ENCODE assay signal across 8 cellular contexts in the genomic region with DNA sequence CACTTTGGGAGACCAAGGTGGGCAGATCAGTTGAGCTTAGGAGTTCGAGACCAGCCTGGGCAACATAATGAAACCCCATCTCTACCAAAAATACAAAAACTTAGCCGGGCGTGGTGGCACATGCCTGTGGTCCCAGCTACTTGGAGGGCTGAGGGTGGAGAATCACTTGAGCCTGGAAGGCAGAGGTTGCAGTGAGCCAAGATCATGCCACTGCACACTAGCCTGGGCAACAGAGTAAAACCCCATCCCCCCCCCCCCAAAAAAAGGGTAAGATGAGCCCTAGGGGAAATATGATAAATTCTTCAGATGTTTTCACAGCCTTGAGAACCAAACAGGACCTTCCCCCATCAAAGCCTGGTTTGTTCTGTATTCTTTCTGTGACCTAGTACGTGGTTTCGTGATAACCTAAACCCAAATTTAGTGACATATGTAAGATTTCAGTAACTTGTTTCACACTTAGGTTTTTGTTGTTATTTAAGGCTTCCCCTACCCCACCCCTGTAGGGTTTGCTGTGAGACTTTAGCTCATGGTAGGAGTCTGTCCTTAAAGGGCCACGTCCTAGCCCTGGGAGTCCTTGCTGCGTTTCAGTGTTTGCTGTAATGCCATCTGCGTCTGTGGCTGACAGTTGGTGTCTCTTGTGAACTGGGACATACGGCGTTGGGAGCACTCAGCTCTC. TPM values are rescaled to one million over a fixed set of nuclear protein-coding genes. Genes with fewer than 3 reads are reported as not detected.
DNase-seq lines count a peak whose midpoint lies in the region; ATAC-seq and TF ChIP-seq lines count a peak whose summit lies in the region.

No MANE protein-coding gene starts in this region.

- TF ChIP-seq CTCF in ascending aorta (IDR thresholded peaks at IDR 0.05) (no peak), ovary (IDR thresholded peaks at IDR 0.05) (no peak)

- H3K9me3 ChIP-seq in ascending aorta (no peaks in the 10 kb centered on the region), mononuclear cell (ENCODE audit: low read depth, low read length) (no peaks in the 10 kb centered on the region), ovary (no peaks in the 10 kb centered on the region)

- H3K4me1 ChIP-seq in ascending aorta (peaks cover 10 to 36% of the 10 kb centered on the region in 2 donors), mononuclear cell (ENCODE audit: insufficient read depth, low read length) (peaks cover 65% of the 10 kb centered on the region), ovary (ENCODE audit: insufficient read depth) (no peaks in the 10 kb centered on the region)

- peak overlapping the region; percentile 80 to 91 for H3K27ac ChIP-seq in ascending aorta
- no peak overlapping the region for H3K27ac ChIP-seq in ovary

- H3K27me3 ChIP-seq in ascending aorta (no peaks in the 10 kb centered on the region), mononuclear cell (ENCODE audit: insufficient read depth, low read length) (no peaks in the 10 kb centered on the region), ovary (no peaks in the 10 kb centered on the region)

- H3K36me3 ChIP-seq in ascending aorta: no peaks in the 10 kb centered on the region
- H3K36me3 ChIP-seq in ovary: no peaks in the 10 kb centered on the region

- intact Hi-C loops in ascending aorta (cut with DNase I): no loop called here
- intact Hi-C loops in ovary (cut with DNase I): no loop called here

- 62 to 70% (median 64%) methylated on average over 10 of the region's 10 CpGs for WGBS in ovary, 3 donors

- ATAC-seq in GM18499 (IDR thresholded peaks at IDR 0.05; ENCODE audit: insufficient read depth, unreplicated experiment) (peak; percentile 52), GM21576 (IDR thresholded peaks at IDR 0.05; ENCODE audit: unreplicated experiment) (peak; percentile 52)

- H3K4me3 ChIP-seq in ascending aorta (peak overlapping the region in 1 of 2 donors; percentile 31), mononuclear cell (ENCODE audit: low read length) (peak overlapping the region; percentile 20), ovary (no peak overlapping the region)

- peak; percentile 43 for DNase-seq in M059J (ENCODE audit: low read depth)
- no peak for DNase-seq in ascending aorta (ENCODE audit: low spot score in 2 of 2)
- DNase-seq in ovary: no peak
- DNase-seq in amniotic stem cell (lab: John Stamatoyannopoulos, UW): no peak
- DNase-seq in NCI-H2227 treated with DMSO at 0.1 percent for 48 hours (lab: John Stamatoyannopoulos, UW): no peak

- no peak for TF ChIP-seq POLR2A in ovary (IDR thresholded peaks at IDR 0.05)

- no peak for TF ChIP-seq EP300 in ovary (IDR thresholded peaks at IDR 0.05)

RNA-seq across cellular contexts. Expression of a gene that starts 49.6 kb away (rescaled TPM):
- 33.0 and 57.0 TPM in 2 replicates for total RNA-seq in M059J (2014; rRNA removed; shearing (Covaris generic))
- total RNA-seq in ascending aorta: 182 TPM
- 197 TPM for total RNA-seq in mononuclear cell
- total RNA-seq in ovary: 10 to 100 TPM; 17.9 to 56.3 (median 38.4) TPM
- 10 to 100 TPM; 25.1 to 34.1 TPM for polyA plus RNA-seq in ovary

RNA-seq across cellular contexts. Expression of a gene that starts 49.9 kb away (rescaled TPM):
- total RNA-seq in M059J (2014; rRNA removed; shearing (Covaris generic)): 20.9 and 23.7 TPM in 2 replicates
- total RNA-seq in ascending aorta (4.3 TPM), mononuclear cell (9.3 TPM), ovary (1 to 10 TPM; 4.3 to 7.0 (median 5.5) TPM)
- polyA plus RNA-seq in ovary: 1 to 10 TPM; 4.1 to 7.2 TPM

Comparison
In these comparisons a context has a peak if more than half of its experiments do, and no peak if none do; other contexts are left out.
1. H3K27ac ChIP-seq: peak in ascending aorta (2 of 2); none in ovary (0 of 2).